In the genomic region with DNA sequence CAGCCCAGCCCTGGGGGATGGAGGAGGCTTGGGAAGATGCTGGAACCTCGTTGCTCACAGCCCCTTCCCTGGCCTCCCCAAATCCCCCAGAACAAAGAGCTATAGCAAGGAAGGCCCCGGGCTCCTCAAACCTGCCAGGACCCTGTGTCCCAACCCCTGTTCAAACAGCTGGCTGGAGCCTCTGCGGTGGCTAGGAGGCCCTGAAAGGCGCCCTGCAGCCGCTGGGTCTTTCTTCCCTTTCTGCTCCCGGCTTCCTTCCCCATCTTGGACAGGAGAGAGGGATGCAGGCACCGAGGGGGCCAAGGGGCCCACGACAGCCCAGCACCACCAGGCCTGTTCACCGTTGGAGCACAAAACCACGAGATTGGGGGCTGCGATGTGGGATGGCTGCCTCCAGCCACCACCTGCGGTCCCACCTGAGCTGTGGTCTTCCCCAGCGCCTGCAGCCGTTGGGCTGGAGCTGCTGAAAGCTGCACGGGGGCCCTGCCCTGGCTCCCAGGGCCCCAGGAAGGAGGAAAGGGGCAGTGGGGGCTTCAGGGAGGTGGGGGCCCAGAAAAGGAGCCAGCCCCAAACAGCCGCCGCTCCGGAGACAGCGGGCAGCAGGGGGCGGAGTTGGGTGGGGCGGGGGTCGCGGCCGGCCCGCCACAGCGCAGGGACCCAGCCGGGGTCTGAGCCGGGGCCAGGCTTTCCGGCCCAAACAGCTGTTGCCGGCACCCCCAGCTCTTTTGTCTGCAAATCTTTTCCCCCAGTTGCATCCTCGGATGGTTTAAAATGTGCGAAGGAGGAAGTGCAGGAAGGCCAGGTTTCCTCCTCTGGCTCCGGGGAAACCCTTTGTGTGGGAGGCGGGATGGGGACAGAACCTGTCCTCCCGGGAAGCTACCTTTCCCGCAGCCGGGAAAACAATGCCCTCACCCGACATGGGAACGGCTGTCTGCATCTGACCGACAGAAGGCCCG, we compare ENCODE assay signal across 11 cellular contexts. TPM values are rescaled to one million over a fixed set of nuclear protein-coding genes. Genes with fewer than 3 reads are reported as not detected.
A peak's percentile ranks its signal among the peaks of the same experiment; 100 is the strongest.
DNase-seq lines count a peak whose midpoint lies in the region; ATAC-seq and TF ChIP-seq lines count a peak whose summit lies in the region.
"Had no signal": no experiment of that assay in that cellular context is flagged by ENCODE, and none has a peak within 500 bp of the region (broad histone marks: within the 10 kb centered on the region; RNA-seq: fewer than 3 reads in every experiment).

No MANE protein-coding gene starts in this region.

- WGBS in gastroesophageal sphincter (ENCODE audit: low coverage in 1 of 2), 2 donors = 20 to 38% methylated on average over 3 to 4 of the region's 41 CpGs

- H3K27ac ChIP-seq in gastroesophageal sphincter (peak overlapping the region in 3 of 4 donors; percentile 47 to 80 (median 76)), coronary artery (peak overlapping the region in 1 of 2 donors; percentile 49)

- no peaks in the 10 kb centered on the region for H3K9me3 ChIP-seq in Loucy (ENCODE audit: insufficient read depth, low read depth, low read length)
- H3K9me3 ChIP-seq in gastroesophageal sphincter = no peaks in the 10 kb centered on the region
- H3K9me3 ChIP-seq: thyroid gland had no signal

- H3K27me3 ChIP-seq in Loucy (ENCODE audit: insufficient read depth, low read length, poor library complexity, severe bottlenecking) = no peaks in the 10 kb centered on the region
- H3K27me3 ChIP-seq in gastroesophageal sphincter = no peaks in the 10 kb centered on the region
- H3K27me3 ChIP-seq: thyroid gland had no signal

- H3K4me1 ChIP-seq in Loucy (ENCODE audit: insufficient read depth, low read length, poor library complexity, severe bottlenecking) (peaks cover 10% of the 10 kb centered on the region), gastroesophageal sphincter (peaks cover 0 to 100% (median 69%) of the 10 kb centered on the region in 3 donors)

- H3K4me3 ChIP-seq in Loucy (ENCODE audit: low read length, poor library complexity, severe bottlenecking) (no peak overlapping the region), gastroesophageal sphincter (no peak overlapping the region), coronary artery (no peak overlapping the region)
- H3K4me3 ChIP-seq: thyroid gland had no signal

- no peaks in the 10 kb centered on the region for H4K20me1 ChIP-seq in Loucy (ENCODE audit: insufficient read depth, low read length, poor library complexity, severe bottlenecking)

- no peaks in the 10 kb centered on the region for H3F3A ChIP-seq in Loucy (ENCODE audit: low read depth)

- ATAC-seq in gastroesophageal sphincter (no peak), HG03159 (IDR thresholded peaks at IDR 0.05; ENCODE audit: unreplicated experiment) (no peak), HG03135 (IDR thresholded peaks at IDR 0.05; ENCODE audit: unreplicated experiment) (no peak), HG02870 (IDR thresholded peaks at IDR 0.05; ENCODE audit: unreplicated experiment) (no peak)

- peak overlapping the region; percentile 50 for H3K4me2 ChIP-seq in Loucy (ENCODE audit: low read depth, low read length, poor library complexity, severe bottlenecking)

- TF ChIP-seq EP300 in gastroesophageal sphincter (IDR thresholded peaks at IDR 0.05) = no peak

- H3K36me3 ChIP-seq in Loucy (ENCODE audit: insufficient read depth, low read length) (peaks cover 5% of the 10 kb centered on the region; the same call in 1 of the 2 replicates), gastroesophageal sphincter (peaks cover 0 to 14% of the 10 kb centered on the region in 2 donors)
- H3K36me3 ChIP-seq: thyroid gland had no signal

- no peak for TF ChIP-seq POLR2A in gastroesophageal sphincter (IDR thresholded peaks at IDR 0.05)

- H3K79me2 ChIP-seq in Loucy (ENCODE audit: insufficient read depth, low read length) = no peaks in the 10 kb centered on the region; the same call in 1 of the 2 replicates

- H2AFZ ChIP-seq in Loucy (ENCODE audit: low read length) = no peak overlapping the region

- H3K9ac ChIP-seq in Loucy (ENCODE audit: low read depth, low read length, poor library complexity, severe bottlenecking) = peak overlapping the region; percentile 5

- DNase-seq in GDM1 (lab: John Stamatoyannopoulos, UW) (peak; percentile 69), pulmonary artery endothelial cell (ENCODE audit: low read depth, low spot score) (peak; percentile 69), coronary artery (ENCODE audit: low spot score) (no peak)
- DNase-seq: COR-L47; stimulated activated CD4-positive, alpha-beta T cell treated with anti-CD3 and anti-CD28 coated beads, Interleukin-4, amount 100 ng/mL, for 24 hours had no signal

- H3K9me2 ChIP-seq in Loucy (replicated peaks; ENCODE audit: low read depth, low read length) = no peaks in the 10 kb centered on the region

- TF ChIP-seq CTCF in Loucy (conservative IDR thresholded peaks at IDR 0.05; ENCODE audit: low read length) (no peak), gastroesophageal sphincter (IDR thresholded peaks at IDR 0.05) (no peak), coronary artery (IDR thresholded peaks at IDR 0.05) (no peak)

RNA-seq across cellular contexts. Expression of gene NOTCH1, which starts 16.1 kb away (rescaled TPM):
- total RNA-seq in gastroesophageal sphincter (10 to 100 TPM; 31.1 to 72.1 (median 44.0) TPM), pulmonary artery endothelial cell (70.7 and 92.1 TPM in 2 replicates)

RNA-seq across cellular contexts. Expression of gene SEC16A, which starts 47.0 kb away (rescaled TPM):
- 10 to 100 TPM; 35.5 to 71.0 (median 50.5) TPM for total RNA-seq in gastroesophageal sphincter
- total RNA-seq in pulmonary artery endothelial cell = 18.8 and 19.9 TPM in 2 replicates
